ENCODE assay signal across 8 cellular contexts in genomic region chr17:79741751-79742588, GRCh38. TPM values are rescaled to one million over a fixed set of nuclear protein-coding genes. Genes with fewer than 3 reads are reported as not detected.
DNase-seq lines count a peak whose midpoint lies in the region; ATAC-seq and TF ChIP-seq lines count a peak whose summit lies in the region.

No MANE protein-coding gene starts in this region.

- TF ChIP-seq EP300 in ovary (IDR thresholded peaks at IDR 0.05), result no peak
- TF ChIP-seq EP300 in transverse colon (IDR thresholded peaks at IDR 0.05; ENCODE audit: low read depth), result no peak

- H3K27ac ChIP-seq in ovary, result no peak overlapping the region
- H3K27ac ChIP-seq in transverse colon, result no peak overlapping the region

- H3K4me3 ChIP-seq in ovary (no peak overlapping the region), transverse colon (no peak overlapping the region)

- no peak for TF ChIP-seq POLR2A in ovary (IDR thresholded peaks at IDR 0.05)
- TF ChIP-seq POLR2A in transverse colon (IDR thresholded peaks at IDR 0.05), result no peak

- peak; percentile 65 for ATAC-seq in Right ventricle myocardium inferior
- ATAC-seq in HG03025 (IDR thresholded peaks at IDR 0.05; ENCODE audit: low FRiP score, unreplicated experiment), result no peak

- H3K36me3 ChIP-seq in ovary (no peaks in the 10 kb centered on the region), transverse colon (no peaks in the 10 kb centered on the region)

- TF ChIP-seq CTCF in LNCAP (IDR thresholded peaks at IDR 0.05), result peak; percentile 99
- peak; percentile 72 to 85 (median 79) for TF ChIP-seq CTCF in ovary (IDR thresholded peaks at IDR 0.05)
- TF ChIP-seq CTCF in transverse colon (IDR thresholded peaks at IDR 0.05), result peak; percentile 79 to 97 (median 97)

- in situ Hi-C loops in SK-MEL-5 (cut with HindIII; ENCODE audit: low pct_unique_long_range_greater_than_20kb, low sequenced_read_pairs), result loop anchor here (10.0 kb wide), 1 partner anchor 153 kb away; no protein-coding TSS in a partner anchor
- in situ Hi-C loops in transverse colon (cut with MboI; ENCODE audit: low pct_ligation_motif_present in 1 of 4, low pct_unique_long_range_greater_than_20kb in 1 of 4, low sequenced_read_pairs in 3 of 4), result no loop called here

- H3K9me3 ChIP-seq in ovary (no peaks in the 10 kb centered on the region), transverse colon (no peaks in the 10 kb centered on the region)

- no peaks in the 10 kb centered on the region for H3K27me3 ChIP-seq in ovary
- peaks cover 68% of the 10 kb centered on the region for H3K27me3 ChIP-seq in transverse colon

- DNase-seq in DMS114 treated with DMSO at 0.1 percent for 48 hours (lab: John Stamatoyannopoulos, UW; ENCODE audit: unreplicated experiment), result peak; percentile 51
- DNase-seq in SK-MEL-5 (ENCODE audit: low read depth, low spot score), result peak; percentile 88
- peak; percentile 77 for DNase-seq in activated naive CD4-positive, alpha-beta T cell treated with Interleukin-2 at 50 U/mL for 16 hours
- DNase-seq in Right ventricle myocardium inferior (ENCODE audit: missing footprints), result peak; percentile 89
- DNase-seq in ovary, result peak; percentile 56 to 82 (median 69)
- peak; percentile 75 for DNase-seq in transverse colon

- intact Hi-C loops in Right ventricle myocardium inferior (cut with DNase I), result loop anchor here (5.0 to 10.0 kb wide), 2 partner anchors 103 to 250 kb away; no protein-coding TSS in a partner anchor
- intact Hi-C loops in ovary (cut with DNase I), result loop anchor here in 2 of 4 donors (2.0 to 10.0 kb wide), 2 partner anchors 173 to 251 kb away; no protein-coding TSS in a partner anchor
- intact Hi-C loops in transverse colon (cut with DNase I; ENCODE audit: low total_unique reads), result no loop called here

- 8 to 10% (median 9%) methylated on average over 52 to 53 of the region's 53 CpGs for WGBS in ovary, 3 donors
- 11% methylated on average over 49 of the region's 53 CpGs; no CpG with 5 or more reads in 1 of the 2 donors for WGBS in transverse colon (ENCODE audit: low coverage in 1 of 2), 2 donors

- H3K4me1 ChIP-seq in ovary (ENCODE audit: insufficient read depth) (peaks cover 3% of the 10 kb centered on the region), transverse colon (peaks cover 3 to 11% (median 7%) of the 10 kb centered on the region in 4 donors)

RNA-seq across cellular contexts. Expression of gene ENPP7, which starts 11.2 kb away (rescaled TPM):
- total RNA-seq in SK-MEL-5 (2014; rRNA removed; shearing (Covaris generic)), result not detected in 2 replicates
- polyA plus RNA-seq in SK-MEL-5 (2015; cell fraction: cytosol; rRNA removed), result not detected in 2 replicates
- polyA plus RNA-seq in SK-MEL-5 (2015; cell fraction: nucleus; rRNA removed), result not detected in 2 replicates
- not detected for total RNA-seq in Right ventricle myocardium inferior
- not detected for total RNA-seq in ovary
- not detected for polyA plus RNA-seq in ovary
- total RNA-seq in transverse colon, result under 1 TPM in 1 of 4 donors, not detected in 3; 0.16 TPM

RNA-seq across cellular contexts. Expression of gene CBX2, which starts 36.0 kb away (rescaled TPM):
- total RNA-seq in SK-MEL-5 (2014; rRNA removed; shearing (Covaris generic)), result 18.0 and 18.4 TPM in 2 replicates
- 24.5 and 29.7 TPM in 2 replicates for polyA plus RNA-seq in SK-MEL-5 (2015; cell fraction: cytosol; rRNA removed)
- polyA plus RNA-seq in SK-MEL-5 (2015; cell fraction: nucleus; rRNA removed), result 59.6 and 70.5 TPM in 2 replicates
- total RNA-seq in Right ventricle myocardium inferior (4.2 TPM), ovary (1 to 10 TPM; 2.1 to 5.7 (median 4.8) TPM), transverse colon (under 1 TPM in 2 of 4 donors, not detected in 2; 0.27 to 0.64 TPM)
- 1 to 10 TPM in 1 of 2 donors, under 1 TPM in 1; 0.92 to 4.0 TPM for polyA plus RNA-seq in ovary

RNA-seq across cellular contexts. Expression of gene CBX8, which starts 54.9 kb away (rescaled TPM):
- total RNA-seq in SK-MEL-5 (2014; rRNA removed; shearing (Covaris generic)), result 31.3 and 34.4 TPM in 2 replicates
- polyA plus RNA-seq in SK-MEL-5 (2015; cell fraction: cytosol; rRNA removed), result 16.1 and 27.3 TPM in 2 replicates
- polyA plus RNA-seq in SK-MEL-5 (2015; cell fraction: nucleus; rRNA removed), result 30.6 and 35.7 TPM in 2 replicates
- total RNA-seq in Right ventricle myocardium inferior, result 5.3 TPM
- 1 to 10 TPM in 6 of 7 donors, under 1 TPM in 1; 0.60 to 7.0 (median 3.9) TPM for total RNA-seq in ovary
- polyA plus RNA-seq in ovary, result 1 to 10 TPM; 1.1 to 3.2 TPM
- total RNA-seq in transverse colon, result 1 to 10 TPM; 1.5 to 4.4 (median 3.1) TPM
